In genomic region chr1:85527145-85527544, GRCh38 we compare ENCODE assay signal across 10 cellular contexts. TPM values are rescaled to one million over a fixed set of nuclear protein-coding genes. Genes with fewer than 3 reads are reported as not detected.
DNase-seq lines count a peak whose midpoint lies in the region; FAIRE-seq and TF ChIP-seq lines count a peak whose summit lies in the region.
"Not testable (repeated sequence)": the region's sequence is repeated elsewhere in the genome, so short reads cannot be mapped to it uniquely, and the experiment has no call there.
"Had no signal": no experiment of that assay in that cellular context is flagged by ENCODE, and none has a peak within 500 bp of the region (broad histone marks: within the 10 kb centered on the region; RNA-seq: fewer than 3 reads in every experiment).

No MANE protein-coding gene starts in this region.

- H3K9me1 ChIP-seq in keratinocyte (ENCODE audit: control insufficient read depth, extremely low read depth, insufficient read depth, low read length) = not testable (repeated sequence)

- H3K27me3 ChIP-seq in BE2C; brain microvascular endothelial cell (replicated peaks); keratinocyte (ENCODE audit: control insufficient read depth, extremely low read depth, insufficient read depth, low read length); testis: not testable (repeated sequence)

- not testable (repeated sequence) for H3K4me1 ChIP-seq in BE2C; keratinocyte (ENCODE audit: control insufficient read depth, extremely low read depth, insufficient read depth, low read length); testis

- H4K20me1 ChIP-seq in keratinocyte (ENCODE audit: control insufficient read depth, extremely low read depth, insufficient read depth, low read length) = not testable (repeated sequence)

- in situ Hi-C loops in brain microvascular endothelial cell (cut with HindIII; ENCODE audit: low pct_ligation_motif_present, low sequenced_read_pairs) = not testable (repeated sequence)

- WGBS in testis, 2 donors = 24 to 34% methylated on average over 4 of the region's 4 CpGs

- H3K4me2 ChIP-seq in keratinocyte (ENCODE audit: control insufficient read depth, extremely low read depth, insufficient read depth, low read depth, low read length) = peak overlapping the region; percentile 27

- not testable (repeated sequence) for H2AFZ ChIP-seq in keratinocyte (ENCODE audit: control insufficient read depth, low read length)

- DNase-seq in BE2C (peak; percentile 57), HFF-Myc (ENCODE audit: extremely low read depth, low read depth) (peak; percentile 68), RCC 7860 (ENCODE audit: low spot score) (peak; percentile 96), brain microvascular endothelial cell (peak; percentile 92), fibroblast of the aortic adventitia (ENCODE audit: low read depth) (peak; percentile 88), keratinocyte (ENCODE audit: low read depth, low spot score) (peak; percentile 65), nucleus accumbens (lab: John Stamatoyannopoulos, UW) (peak in 35 of 56 donors; percentile 1 to 80 (median 12)), testis (peak; percentile 87)

- TF ChIP-seq POLR2A in testis (IDR thresholded peaks at IDR 0.05) = not testable (repeated sequence)

- H3K27ac ChIP-seq in brain microvascular endothelial cell = peak overlapping the region; percentile 54
- H3K27ac ChIP-seq in keratinocyte (ENCODE audit: control insufficient read depth, insufficient read depth, low read length); testis: not testable (repeated sequence)

- intact Hi-C loops in testis (cut with DNase I; ENCODE audit: low total_unique reads) = not testable (repeated sequence)

- not testable (repeated sequence) for H3K4me3 ChIP-seq in BE2C (ENCODE audit: low read depth, low read length); HFF-Myc (replicated peaks; ENCODE audit: low read depth, low read length); brain microvascular endothelial cell (ENCODE audit: low read depth, low read length); fibroblast of the aortic adventitia (ENCODE audit: low read depth, low read length); keratinocyte (ENCODE audit: control insufficient read depth in 2 of 3, extremely low read depth in 1 of 3, insufficient read depth in 2 of 3, low read depth in 1 of 3, low read length in 3 of 3); testis

- not testable (repeated sequence) for TF ChIP-seq CTCF in BE2C (IDR thresholded peaks at IDR 0.05; ENCODE audit: low read depth, low read length); HFF-Myc (IDR thresholded peaks at IDR 0.05; ENCODE audit: low read depth, low read length, missing control alignments); brain microvascular endothelial cell (IDR thresholded peaks at IDR 0.05; ENCODE audit: low read depth, low read length, missing control alignments); fibroblast of the aortic adventitia (IDR thresholded peaks at IDR 0.05; ENCODE audit: insufficient read depth, low read length); keratinocyte (optimal IDR thresholded peaks at IDR 0.05 in 1 of 3, IDR thresholded peaks at IDR 0.05 in 1 of 3, conservative IDR thresholded peaks at IDR 0.05 in 1 of 3; ENCODE audit: extremely low read depth in 1 of 3, insufficient read depth in 2 of 3, low read length in 3 of 3); testis (IDR thresholded peaks at IDR 0.05)

- not testable (repeated sequence) for H3K36me3 ChIP-seq in BE2C; brain microvascular endothelial cell (replicated peaks); keratinocyte (ENCODE audit: control insufficient read depth in 2 of 2, extremely low read depth in 1 of 2, insufficient read depth in 2 of 2, low read length in 2 of 2); testis (ENCODE audit: low read depth, missing control alignments)

- not testable (repeated sequence) for H3K9ac ChIP-seq in keratinocyte (ENCODE audit: control insufficient read depth, extremely low read depth, insufficient read depth, low read length)

- H3K79me2 ChIP-seq in keratinocyte (ENCODE audit: control insufficient read depth, insufficient read depth, low read length) = not testable (repeated sequence)

- not testable (repeated sequence) for H3K9me3 ChIP-seq in BE2C; keratinocyte (ENCODE audit: control insufficient read depth, low read depth, low read length); testis

- FAIRE-seq in RCC 7860 (lab: Jason Lieb, UNC) (peak; percentile 95), keratinocyte (lab: Jason Lieb, UNC) (peak; percentile 88)

- dilution Hi-C loops in keratinocyte (cut with MboI; ENCODE audit: extremely low pct_ligation_motif_present, low sequenced_read_pairs) = not testable (repeated sequence)

RNA-seq across cellular contexts. Expression of gene CCN1, which starts 53.4 kb away (rescaled TPM):
- polyA plus RNA-seq in BE2C (2012; ENCODE audit: insufficient read depth, insufficient read length, low read depth) = 0.99 TPM
- 28.0 and 29.6 TPM in 2 replicates for total RNA-seq in fibroblast of the aortic adventitia (ENCODE audit: low replicate concordance)
- polyA plus RNA-seq in keratinocyte = 77.2 to 238 TPM (median 95.2 TPM) in 3 replicates
- polyA plus RNA-seq in keratinocyte (2011; ENCODE audit: low read depth) = 58.9 TPM
- 74.0 and 77.9 TPM in 2 replicates for polyA plus RNA-seq in keratinocyte (2011; cell fraction: cytosol; rRNA removed)
- 520 and 553 TPM in 2 replicates for polyA plus RNA-seq in keratinocyte (2011; cell fraction: nucleus; rRNA removed)
- polyA plus RNA-seq in keratinocyte (2012; ENCODE audit: low replicate concordance) = 186 and 227 TPM in 2 replicates
- 54.3 to 160 TPM (median 85.0 TPM) in 3 replicates for polyA minus RNA-seq in keratinocyte
- 143 TPM for polyA minus RNA-seq in keratinocyte (2011; cell fraction: cytosol; rRNA and poly(A)+ RNA removed)
- polyA minus RNA-seq in keratinocyte (2011; cell fraction: nucleus; rRNA and poly(A)+ RNA removed) = 180 and 278 TPM in 2 replicates
- total RNA-seq in testis = 10 to 100 TPM in 1 of 2 donors, 1 to 10 TPM in 1; 7.7 to 17.6 TPM
- polyA plus RNA-seq in testis (ENCODE audit: insufficient read depth, low read depth, low replicate concordance) = 46.6 TPM
- total RNA-seq: T-helper 2 cell treated with Interferon-gamma antibody and Interleukin-4, amounts not matched to agents 100 ng/mL and 5 ng/mL, for 36 hours had no signal
- polyA plus RNA-seq: CD14-positive monocyte had no signal

Comparison
In these comparisons a context has a peak if more than half of its experiments do, and no peak if none do; other contexts are left out.
1. DNase-seq: peak in every context shown above with its lines; median percentile 96 in RCC 7860; 92 in brain microvascular endothelial cell; 88 in fibroblast of the aortic adventitia; 87 in testis; 68 in HFF-Myc; 65 in keratinocyte; 57 in BE2C; 12 in nucleus accumbens.